1 cellular context compared by ENCODE assay signal in the genomic region with DNA sequence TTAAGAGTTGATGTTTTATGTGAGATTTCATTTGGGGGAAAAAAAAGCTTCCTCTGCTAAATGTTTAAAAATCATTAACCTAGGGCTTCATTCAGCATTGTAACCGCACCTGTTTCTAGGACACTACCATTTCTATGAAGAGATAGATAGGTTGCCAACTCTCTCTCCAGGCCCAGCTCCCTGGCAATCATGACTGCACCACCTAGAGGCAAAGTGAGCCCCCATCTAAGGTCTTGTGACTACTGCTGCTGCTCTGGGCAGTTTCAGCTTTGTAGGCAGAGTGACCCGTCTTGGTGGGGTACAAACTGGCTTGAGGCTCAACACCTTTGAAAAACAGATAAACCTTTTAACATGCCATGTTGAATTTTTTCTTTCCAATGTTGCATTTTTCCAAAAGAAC.
TF ChIP-seq lines count a peak whose summit lies in the region.

No MANE protein-coding gene starts in this region.

TF ChIP-seq in endothelial cell of umbilical vein, 7 proteins besides CTCF, POLR2A, EP300 and RAD21:
- TF ChIP-seq GATA2 (IDR thresholded peaks at IDR 0.05; ENCODE audit: insufficient read depth, insufficient read length, low read depth, low read length) (no peak), EZH2 (IDR thresholded peaks at IDR 0.05; ENCODE audit: borderline replicate concordance, low read depth, low read length, severe bottlenecking) (no peak), FOS (IDR thresholded peaks at IDR 0.05; ENCODE audit: borderline replicate concordance, insufficient read depth, low read length) (no peak), JUN (IDR thresholded peaks at IDR 0.05; ENCODE audit: borderline replicate concordance, insufficient read depth, insufficient read length, low read depth) (no peak), MYC (IDR thresholded peaks at IDR 0.05; ENCODE audit: low read depth, low read length) (no peak)
- TF ChIP-seq, protein P1, sequence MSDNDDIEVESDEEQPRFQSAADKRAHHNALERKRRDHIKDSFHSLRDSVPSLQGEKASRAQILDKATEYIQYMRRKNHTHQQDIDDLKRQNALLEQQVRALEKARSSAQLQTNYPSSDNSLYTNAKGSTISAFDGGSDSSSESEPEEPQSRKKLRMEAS (IDR thresholded peaks at IDR 0.05; ENCODE audit: insufficient read depth, insufficient read length), result no peak
